ENCODE assay signal across 8 cellular contexts in the genomic region with DNA sequence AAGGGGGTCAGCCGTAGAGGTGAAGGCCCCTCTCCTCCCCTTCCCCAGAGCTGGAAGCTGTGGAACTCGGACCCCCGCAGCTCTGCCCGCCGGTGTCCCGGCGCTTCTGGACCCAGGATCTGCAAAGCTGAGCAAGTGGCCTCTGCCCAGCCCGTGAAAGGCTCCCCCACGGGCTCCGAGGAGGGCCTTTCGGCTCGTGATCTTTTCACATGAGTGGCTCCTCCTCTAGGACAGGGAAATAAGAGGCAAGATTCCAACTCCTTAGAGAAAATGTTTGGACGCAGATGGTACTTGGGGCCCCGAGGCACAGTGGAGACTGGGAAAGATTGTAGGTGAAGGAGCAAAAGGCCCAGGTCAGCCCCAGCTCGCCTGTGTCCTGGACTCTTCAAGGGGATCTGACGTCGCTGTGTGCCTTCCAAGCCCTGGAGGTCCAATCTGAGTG. TPM values are rescaled to one million over a fixed set of nuclear protein-coding genes. Genes with fewer than 3 reads are reported as not detected.
A peak's percentile ranks its signal among the peaks of the same experiment; 100 is the strongest.
DNase-seq lines count a peak whose midpoint lies in the region; ATAC-seq and TF ChIP-seq lines count a peak whose summit lies in the region.

No MANE protein-coding gene starts in this region.

- no peaks in the 10 kb centered on the region for H3K36me3 ChIP-seq in subcutaneous abdominal adipose tissue (ENCODE audit: control insufficient read depth in 5 of 5, insufficient read depth in 5 of 5, low read length in 5 of 5)

- H3K4me1 Mint-ChIP-seq in IgD-negative memory B cell: peaks cover 9 to 21% (median 10%) of the 10 kb centered on the region in 3 donors
- H3K4me1 Mint-ChIP-seq in dendritic cell treated with granulocyte-macrophage colony-stimulating factor and Interleukin-4, amounts not matched to agents 40 ng/mL and 50 ng/mL, for 4 days (ENCODE audit: low read depth): peaks cover 37% of the 10 kb centered on the region
- peaks cover 15% of the 10 kb centered on the region for H3K4me1 Mint-ChIP-seq in activated CD4-positive, alpha-beta T cell treated with anti-CD3 and anti-CD28 coated beads for 36 hours

- H3K4me3 ChIP-seq in lower leg skin (ENCODE audit: low read depth, poor library complexity, severe bottlenecking) (peak overlapping the region; percentile 33), subcutaneous abdominal adipose tissue (ENCODE audit: low read depth in 1 of 5, low read length in 5 of 5) (peak overlapping the region; percentile 63 to 72 (median 67))

- H3K9me3 ChIP-seq in subcutaneous abdominal adipose tissue (ENCODE audit: control insufficient read depth in 5 of 5, low read length in 5 of 5): no peaks in the 10 kb centered on the region

- peak; percentile 47 to 92 for DNase-seq in lower leg skin (ENCODE audit: low spot score in 2 of 2)
- no peak for DNase-seq in MV-4-11 (lab: John Stamatoyannopoulos, UW)
- DNase-seq in activated CD4-positive, alpha-beta T cell treated with anti-CD3 and anti-CD28 coated beads for 36 hours: no peak
- DNase-seq in NCI-H510A treated with DMSO at 0.1 percent for 48 hours (lab: John Stamatoyannopoulos, UW): no peak

- TF ChIP-seq POLR2A in lower leg skin (IDR thresholded peaks at IDR 0.05): peak in 1 of 2 donors; percentile 1

- H3K4me1 ChIP-seq in subcutaneous abdominal adipose tissue (ENCODE audit: control insufficient read depth in 5 of 5, insufficient read depth in 5 of 5, low read length in 5 of 5): peaks cover 8 to 46% (median 46%) of the 10 kb centered on the region in 5 donors

- peak overlapping the region; percentile 100 for H3K27ac ChIP-seq in subcutaneous abdominal adipose tissue (ENCODE audit: low read depth, low read length)

- no peak for ATAC-seq in HG02884 (IDR thresholded peaks at IDR 0.05; ENCODE audit: unreplicated experiment)
- no peak for ATAC-seq in activated CD4-positive, alpha-beta T cell treated with anti-CD3 and anti-CD28 coated beads for 36 hours

- CTCF ChIA-PET in activated CD4-positive, alpha-beta T cell treated with anti-CD3 and anti-CD28 coated beads for 36 hours (lab: Charles Lee): interaction anchor here (1.2 kb wide), 1 partner anchor 66 kb away, joined by 3 read pairs; no protein-coding TSS in a partner anchor

- POLR2A ChIA-PET in activated CD4-positive, alpha-beta T cell treated with anti-CD3 and anti-CD28 coated beads for 36 hours (lab: Charles Lee): no interaction called here

- H3K9ac ChIP-seq in subcutaneous abdominal adipose tissue (ENCODE audit: low read length in 5 of 5): peak overlapping the region; percentile 75 to 97 (median 90)

- H3K27ac Mint-ChIP-seq in IgD-negative memory B cell: peak overlapping the region in 1 of 3 donors; percentile 65
- H3K27ac Mint-ChIP-seq in dendritic cell treated with granulocyte-macrophage colony-stimulating factor and Interleukin-4, amounts not matched to agents 40 ng/mL and 50 ng/mL, for 4 days: peak overlapping the region; percentile 95
- no peak overlapping the region for H3K27ac Mint-ChIP-seq in activated CD4-positive, alpha-beta T cell treated with anti-CD3 and anti-CD28 coated beads for 36 hours

- peak overlapping the region; percentile 35 to 87 (median 79) for H3K4me3 Mint-ChIP-seq in IgD-negative memory B cell
- H3K4me3 Mint-ChIP-seq in dendritic cell treated with granulocyte-macrophage colony-stimulating factor and Interleukin-4, amounts not matched to agents 40 ng/mL and 50 ng/mL, for 4 days: peak overlapping the region; percentile 74
- no peak overlapping the region for H3K4me3 Mint-ChIP-seq in activated CD4-positive, alpha-beta T cell treated with anti-CD3 and anti-CD28 coated beads for 36 hours

- TF ChIP-seq CTCF in lower leg skin (IDR thresholded peaks at IDR 0.05): no peak

- intact Hi-C loops in dendritic cell treated with granulocyte-macrophage colony-stimulating factor and Interleukin-4, amounts not matched to agents 40 ng/mL and 50 ng/mL, for 4 days (cut with micrococcal nuclease): no loop called here
- intact Hi-C loops in lower leg skin (cut with DNase I; ENCODE audit: low total_unique reads): no loop called here
- intact Hi-C loops in activated CD4-positive, alpha-beta T cell treated with anti-CD3 and anti-CD28 coated beads for 36 hours (cut with DNase I, micrococcal nuclease): no loop called here

- peaks cover 6% of the 10 kb centered on the region for H3K27me3 Mint-ChIP-seq in IgD-negative memory B cell
- H3K27me3 Mint-ChIP-seq in dendritic cell treated with granulocyte-macrophage colony-stimulating factor and Interleukin-4, amounts not matched to agents 40 ng/mL and 50 ng/mL, for 4 days: no peaks in the 10 kb centered on the region
- peaks cover 8% of the 10 kb centered on the region for H3K27me3 Mint-ChIP-seq in activated CD4-positive, alpha-beta T cell treated with anti-CD3 and anti-CD28 coated beads for 36 hours

- H3K9me3 Mint-ChIP-seq in IgD-negative memory B cell: no peaks in the 10 kb centered on the region
- no peaks in the 10 kb centered on the region for H3K9me3 Mint-ChIP-seq in dendritic cell treated with granulocyte-macrophage colony-stimulating factor and Interleukin-4, amounts not matched to agents 40 ng/mL and 50 ng/mL, for 4 days
- H3K9me3 Mint-ChIP-seq in activated CD4-positive, alpha-beta T cell treated with anti-CD3 and anti-CD28 coated beads for 36 hours (ENCODE audit: low read depth): no peaks in the 10 kb centered on the region

- WGBS in lower leg skin, 2 donors: 16 to 29% methylated on average over 17 of the region's 17 CpGs

- no peaks in the 10 kb centered on the region for H3K27me3 ChIP-seq in subcutaneous abdominal adipose tissue (ENCODE audit: control insufficient read depth in 5 of 5, insufficient read depth in 4 of 5, low read length in 5 of 5)

- no peaks in the 10 kb centered on the region for H3K36me3 Mint-ChIP-seq in IgD-negative memory B cell
- H3K36me3 Mint-ChIP-seq in dendritic cell treated with granulocyte-macrophage colony-stimulating factor and Interleukin-4, amounts not matched to agents 40 ng/mL and 50 ng/mL, for 4 days (ENCODE audit: low read depth): no peaks in the 10 kb centered on the region
- H3K36me3 Mint-ChIP-seq in activated CD4-positive, alpha-beta T cell treated with anti-CD3 and anti-CD28 coated beads for 36 hours (ENCODE audit: low read depth): no peaks in the 10 kb centered on the region

RNA-seq across cellular contexts. Expression of a gene that starts 48.2 kb away (rescaled TPM):
- polyA plus RNA-seq in IgD-negative memory B cell: 54.4 TPM
- total RNA-seq in lower leg skin: 100 to 1,000 TPM in 3 of 4 donors, 10 to 100 TPM in 1; 99.1 to 209 (median 124) TPM
- total RNA-seq in activated CD4-positive, alpha-beta T cell treated with anti-CD3 and anti-CD28 coated beads for 36 hours: 10 to 100 TPM; 83.8 to 91.4 TPM

Comparison
In these comparisons a context has a peak if more than half of its experiments do, and no peak if none do; other contexts are left out.
1. DNase-seq: peak in lower leg skin (2 of 2); none in MV-4-11 (single experiment), activated CD4-positive, alpha-beta T cell treated with anti-CD3 and anti-CD28 coated beads for 36 hours (single experiment) and NCI-H510A treated with DMSO at 0.1 percent for 48 hours (single experiment).